In the genomic region with DNA sequence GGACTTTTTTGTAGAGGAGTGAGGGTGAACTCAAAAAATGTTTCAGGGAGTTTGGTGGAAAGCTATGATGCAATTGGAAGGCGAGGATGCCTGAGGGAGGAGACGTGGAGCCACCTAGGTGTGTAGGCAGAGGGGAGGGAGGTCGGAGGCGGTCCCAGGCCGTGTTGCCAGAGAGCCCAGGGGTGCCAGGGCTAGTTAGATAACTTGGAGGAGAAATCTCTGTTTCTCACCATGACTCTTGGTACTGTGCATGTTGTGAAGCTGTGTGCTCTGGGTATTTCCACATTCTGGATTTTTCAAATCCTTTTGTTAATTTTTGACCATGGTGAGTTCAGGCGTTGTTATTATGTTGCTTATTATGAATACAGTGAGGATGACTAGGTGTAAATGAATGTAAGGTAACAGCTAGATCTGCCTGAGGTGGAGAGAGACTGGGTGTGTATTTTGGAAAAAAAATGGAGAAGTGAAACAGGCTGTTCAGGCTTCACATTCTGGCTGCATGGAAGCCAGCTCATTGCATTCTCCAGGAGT, we compare ENCODE assay signal across 1 cellular context.
TF ChIP-seq lines count a peak whose summit lies in the region.

No MANE protein-coding gene starts in this region.

TF ChIP-seq in K562, 482 proteins besides CTCF, POLR2A, EP300 and RAD21:
- no peak for TF ChIP-seq ZNF431 (CRISPR knock-in tag; IDR thresholded peaks at IDR 0.05)
- TF ChIP-seq GABPB2 (CRISPR knock-in tag; conservative IDR thresholded peaks at IDR 0.05) = no peak
- TF ChIP-seq SPI1 (IDR thresholded peaks at IDR 0.05; ENCODE audit: borderline replicate concordance, low read depth, low read length) = 0 out of 2 replicates have a peak, but pooled peaks have one; percentile 28
- no peak for TF ChIP-seq SMAD1 (IDR thresholded peaks at IDR 0.05; ENCODE audit: low read depth, low read length, partially characterized antibody)
- TF ChIP-seq, protein P1, sequence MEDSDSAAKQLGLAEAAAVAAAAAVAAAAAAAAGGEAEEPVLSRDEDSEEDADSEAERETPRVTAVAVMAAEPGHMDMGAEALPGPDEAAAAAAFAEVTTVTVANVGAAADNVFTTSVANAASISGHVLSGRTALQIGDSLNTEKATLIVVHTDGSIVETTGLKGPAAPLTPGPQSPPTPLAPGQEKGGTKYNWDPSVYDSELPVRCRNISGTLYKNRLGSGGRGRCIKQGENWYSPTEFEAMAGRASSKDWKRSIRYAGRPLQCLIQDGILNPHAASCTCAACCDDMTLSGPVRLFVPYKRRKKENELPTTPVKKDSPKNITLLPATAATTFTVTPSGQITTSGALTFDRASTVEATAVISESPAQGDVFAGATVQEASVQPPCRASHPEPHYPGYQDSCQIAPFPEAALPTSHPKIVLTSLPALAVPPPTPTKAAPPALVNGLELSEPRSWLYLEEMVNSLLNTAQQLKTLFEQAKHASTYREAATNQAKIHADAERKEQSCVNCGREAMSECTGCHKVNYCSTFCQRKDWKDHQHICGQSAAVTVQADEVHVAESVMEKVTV (CRISPR knock-in tag; IDR thresholded peaks at IDR 0.05) = no peak
- TF ChIP-seq ATF3 (IDR thresholded peaks at IDR 0.05) = peak; percentile 40; the same call in 1 of the 2 replicates
- no peak for TF ChIP-seq ATF3 (CRISPR knock-in tag; conservative IDR thresholded peaks at IDR 0.05)
- TF ChIP-seq, protein P2, sequence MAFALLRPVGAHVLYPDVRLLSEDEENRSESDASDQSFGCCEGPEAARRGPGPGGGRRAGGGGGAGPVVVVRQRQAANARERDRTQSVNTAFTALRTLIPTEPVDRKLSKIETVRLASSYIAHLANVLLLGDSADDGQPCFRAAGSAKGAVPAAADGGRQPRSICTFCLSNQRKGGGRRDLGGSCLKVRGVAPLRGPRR (CRISPR knock-in tag; IDR thresholded peaks at IDR 0.05) = no peak
- no peak for TF ChIP-seq YY1 (IDR thresholded peaks at IDR 0.05; ENCODE audit: borderline replicate concordance in 1 of 3, control insufficient read depth in 1 of 3, extremely low read depth in 1 of 3, insufficient read depth in 3 of 3, insufficient read length in 1 of 3, insufficient replicate concordance in 2 of 3, low read depth in 1 of 3, low read length in 2 of 3)
- no peak for TF ChIP-seq E2F3 (CRISPR knock-in tag; IDR thresholded peaks at IDR 0.05)
- no peak for TF ChIP-seq POLR2AphosphoS2 (IDR thresholded peaks at IDR 0.05; ENCODE audit: low read length)
- TF ChIP-seq MCM7 (IDR thresholded peaks at IDR 0.05) = no peak
- TF ChIP-seq RBM39 (optimal IDR thresholded peaks at IDR 0.05; ENCODE audit: low read depth, low read length) = no peak
